9 cellular contexts compared by ENCODE assay signal in genomic region chr2:202965810-202966454, GRCh38. TPM values are rescaled to one million over a fixed set of nuclear protein-coding genes. Genes with fewer than 3 reads are reported as not detected.
DNase-seq lines count a peak whose midpoint lies in the region; ATAC-seq, FAIRE-seq and TF ChIP-seq lines count a peak whose summit lies in the region.
"Had no signal": no experiment of that assay in that cellular context is flagged by ENCODE, and none has a peak within 500 bp of the region (broad histone marks: within the 10 kb centered on the region; RNA-seq: fewer than 3 reads in every experiment).

No MANE protein-coding gene starts in this region.

- no peak overlapping the region for H3K56ac ChIP-seq in H1 (replicated peaks; ENCODE audit: insufficient read length, low read depth, low read length)

- peak; percentile 43 for DNase-seq in GM13977 (ENCODE audit: low spot score)
- peak; percentile 50 for DNase-seq in GM23248
- peak; percentile 80 for DNase-seq in NCI-H2227 (lab: John Stamatoyannopoulos, UW; ENCODE audit: unreplicated experiment)
- DNase-seq in H1 (ENCODE audit: low read depth in 1 of 2, low spot score in 2 of 2): no peak
- peak; percentile 35 for DNase-seq in stimulated activated CD4-positive, alpha-beta T cell treated with anti-CD3 and anti-CD28 coated beads, Interleukin-1b, Interleukin-23, amount 100 ng/mL, for 48 hours
- DNase-seq in ecto neural progenitor cell (ENCODE audit: low spot score): no peak
- DNase-seq in T-cell: no peak
- DNase-seq in NCI-H2029 (lab: John Stamatoyannopoulos, UW): no peak

- no peaks in the 10 kb centered on the region for H3K27me3 Mint-ChIP-seq in T-cell

- no peak overlapping the region for H2BK120ac ChIP-seq in H1 (replicated peaks; ENCODE audit: low read depth, low read length)

- no peaks in the 10 kb centered on the region for H3K36me3 ChIP-seq in GM23248 (ENCODE audit: low read depth)
- H3K36me3 ChIP-seq in H1 (ENCODE audit: control insufficient read depth in 2 of 4, insufficient read depth in 4 of 4, low read length in 3 of 4): no peaks in the 10 kb centered on the region

- peaks cover 22% of the 10 kb centered on the region for H3K36me3 Mint-ChIP-seq in T-cell

- TF ChIP-seq RAD21 in H1 (IDR thresholded peaks at IDR 0.05 in 1 of 2, conservative IDR thresholded peaks at IDR 0.05 in 1 of 2; ENCODE audit: low read depth in 2 of 2, low read length in 2 of 2): no peak

- FAIRE-seq in H1 (lab: Jason Lieb, UNC): peak; percentile 57

- no peak overlapping the region for H2BK20ac ChIP-seq in H1 (ENCODE audit: low read length)

- H3K27ac ChIP-seq in GM23248 (0 out of 2 replicates have a peak overlapping the region, but pooled peaks have one; percentile 16), H1 (ENCODE audit: low read depth, low read length) (no peak overlapping the region)

- H3K4me1 Mint-ChIP-seq in T-cell: no peaks in the 10 kb centered on the region

- no peaks in the 10 kb centered on the region for H3F3A ChIP-seq in GM23248 (ENCODE audit: insufficient read depth)

- H3K23me2 ChIP-seq in H1 (ENCODE audit: low read depth, low read length): no peaks in the 10 kb centered on the region

- H3K27me3 ChIP-seq in GM23248 (replicated peaks; ENCODE audit: insufficient read depth) (no peaks in the 10 kb centered on the region), H1 (replicated peaks in 1 of 4; ENCODE audit: control insufficient read depth in 3 of 4, extremely low read depth in 1 of 4, insufficient read depth in 3 of 4, low read length in 3 of 4) (no peaks in the 10 kb centered on the region)

- H4K20me1 ChIP-seq in GM23248 (ENCODE audit: insufficient read depth): no peaks in the 10 kb centered on the region
- H4K20me1 ChIP-seq in H1 (replicated peaks in 1 of 2; ENCODE audit: control insufficient read depth in 1 of 2, insufficient read depth in 2 of 2, low read length in 2 of 2): no peaks in the 10 kb centered on the region

- H3K4me3 Mint-ChIP-seq in T-cell: no peak overlapping the region

- no peaks in the 10 kb centered on the region for H3K4me1 ChIP-seq in GM23248 (ENCODE audit: insufficient read depth)
- peaks cover 0 to 3% (median under 1%) of the 10 kb centered on the region in 4 experiments; a peak in 2 of 7 replicates for H3K4me1 ChIP-seq in H1 (replicated peaks in 1 of 4; ENCODE audit: control insufficient read depth in 3 of 4, insufficient read depth in 4 of 4, low read length in 3 of 4)

- WGBS in GM23248 (ENCODE audit: low coverage in 1 of 2, low lambda C conversion rate in 2 of 2, missing lambda C conversion rate in 2 of 2), 2 experiments: 63 to 65% methylated on average over 5 of the region's 5 CpGs
- 71% methylated on average over 5 of the region's 5 CpGs; no CpG with 5 or more reads in 1 of the 2 experiments for WGBS in H1 (ENCODE audit: extremely low coverage in 1 of 2, insufficient coverage in 1 of 2, insufficient read length in 1 of 2, insufficient replicate concordance in 2 of 2, low coverage in 1 of 2, low lambda C conversion rate in 2 of 2, missing lambda C conversion rate in 1 of 2), 2 experiments

- H4K5ac ChIP-seq in H1 (ENCODE audit: insufficient read length, low read depth, low read length): no peak overlapping the region

- no peak overlapping the region for H2BK12ac ChIP-seq in H1 (ENCODE audit: low read depth, low read length)

- H3K9ac ChIP-seq in GM23248 (no peak overlapping the region), H1 (replicated peaks in 1 of 4; ENCODE audit: extremely low read depth in 1 of 4, low read depth in 3 of 4, low read length in 3 of 4) (no peak overlapping the region)

- no peaks in the 10 kb centered on the region for H3K79me2 ChIP-seq in GM23248 (ENCODE audit: insufficient read depth)
- H3K79me2 ChIP-seq in H1 (ENCODE audit: control insufficient read depth in 1 of 2, insufficient read depth in 2 of 2, low read length in 2 of 2): no peaks in the 10 kb centered on the region

- H3K18ac ChIP-seq in H1 (ENCODE audit: extremely low read depth, low read length): no peak overlapping the region

- H3K4me2 ChIP-seq in GM23248 (ENCODE audit: unreplicated experiment) (no peak overlapping the region), H1 (ENCODE audit: insufficient read depth in 1 of 2, low read depth in 2 of 2, low read length in 2 of 2) (no peak overlapping the region)

- POLR2A ChIA-PET in H1 (lab: Charles Lee; ENCODE audit: partially characterized antibody): no interaction called here
- POLR2A ChIA-PET in T-cell (lab: Charles Lee): interaction anchor here in 1 of 2 donors (0.5 kb wide), 1 partner anchor 153 kb away, joined by 3 read pairs; no protein-coding TSS in a partner anchor

- H3K27ac Mint-ChIP-seq in T-cell: no peak overlapping the region

- in situ Hi-C loops in GM13977 (cut with MboI; ENCODE audit: low pct_unique_long_range_greater_than_20kb, low sequenced_read_pairs, unreplicated experiment) (no loop called here), GM23248 (cut with MboI) (no loop called here)

- H3K9me3 ChIP-seq in GM23248 (ENCODE audit: low read depth) (no peaks in the 10 kb centered on the region), H1 (ENCODE audit: insufficient read depth in 2 of 2, low read depth in 1 of 2, low read length in 1 of 2) (no peaks in the 10 kb centered on the region)

- H3K4me3 ChIP-seq in GM23248: no peak overlapping the region
- no peak overlapping the region for H3K4me3 ChIP-seq in H1 (ENCODE audit: extremely low read depth in 1 of 4, insufficient read depth in 2 of 4, low read depth in 3 of 4, low read length in 4 of 4)
- H3K4me3 ChIP-seq: SK-N-MC had no signal

- H3K23ac ChIP-seq in H1 (ENCODE audit: insufficient read length): no peak overlapping the region

- H4K8ac ChIP-seq in H1 (ENCODE audit: extremely low read depth, insufficient read depth, low read length): no peak overlapping the region

- no peak for TF ChIP-seq EP300 in H1 (IDR thresholded peaks at IDR 0.05; ENCODE audit: borderline replicate concordance in 1 of 2, low read depth in 2 of 2, low read length in 2 of 2)

- ATAC-seq in T-cell (replicated peaks in 1 of 4): no peak

- H3K4ac ChIP-seq in H1 (replicated peaks; ENCODE audit: insufficient read length, low read depth, low read length): no peak overlapping the region

- no peak overlapping the region for H3K14ac ChIP-seq in H1 (ENCODE audit: insufficient read length)

- no peaks in the 10 kb centered on the region for H3K9me3 Mint-ChIP-seq in T-cell

- no peak overlapping the region for H2BK5ac ChIP-seq in H1 (ENCODE audit: low read depth, low read length)

- H2BK15ac ChIP-seq in H1 (ENCODE audit: low read length): no peak overlapping the region

- TF ChIP-seq POLR2A in H1 (IDR thresholded peaks at IDR 0.05; ENCODE audit: control extremely low read depth in 1 of 2, low read depth in 2 of 2, low read length in 2 of 2): no peak

- no peak overlapping the region for H2AK5ac ChIP-seq in H1 (ENCODE audit: low read depth, low read length)

- H2AFZ ChIP-seq in GM23248 (peak overlapping the region; percentile 41; the same call in 1 of the 2 replicates), H1 (ENCODE audit: low read length) (no peak overlapping the region)

- no peaks in the 10 kb centered on the region for H3K9me2 ChIP-seq in GM23248 (ENCODE audit: insufficient read depth)

- CTCF ChIA-PET in H1 (lab: Charles Lee; ENCODE audit: partially characterized antibody): no interaction called here
- CTCF ChIA-PET in T-cell (lab: Charles Lee): interaction anchor here in 1 of 2 donors (0.7 kb wide), 1 partner anchor 19 kb away, joined by 4 read pairs; no protein-coding TSS in a partner anchor

- no peaks in the 10 kb centered on the region for H3K79me1 ChIP-seq in H1 (ENCODE audit: low read depth, low read length)

- TF ChIP-seq CTCF in GM13977 (IDR thresholded peaks at IDR 0.05; ENCODE audit: extremely low read depth, insufficient read depth, missing control alignments) (no peak), H1 (IDR thresholded peaks at IDR 0.05; ENCODE audit: control extremely low read depth in 1 of 3, insufficient read depth in 1 of 3, low read depth in 1 of 3, low read length in 3 of 3) (no peak)

- no peak overlapping the region for H4K91ac ChIP-seq in H1 (replicated peaks; ENCODE audit: insufficient read length, low read length)

RNA-seq across cellular contexts. Expression of gene NBEAL1, which starts 48.7 kb away (rescaled TPM):
- total RNA-seq in GM23248 (2014; rRNA removed; shearing (Covaris generic)): 36.0 and 45.1 TPM in 2 replicates
- polyA plus RNA-seq in GM23248 (2016; fragmentation: Nextera tagmentation; extraction: Ambion mirVana) (16.8 and 23.6 TPM in 2 replicates), H1 (2011; rRNA removed) (1.4 and 2.3 TPM in 2 replicates)
- total RNA-seq in H1 (2021; fragmentation: NEBNext Ultra II Directional; extraction: Animal tissue kit (Norgen Biotek cat#: 25700)): 8.2 and 10.7 TPM in 2 replicates
- 2.6 TPM for polyA plus RNA-seq in H1 (2011; cell fraction: cytosol; rRNA removed)
- polyA plus RNA-seq in H1 (2011; cell fraction: nucleus; rRNA removed): 1.9 TPM
- polyA plus RNA-seq in H1 (2012, experiment 1 of 2): 3.2 to 9.6 TPM (median 4.1 TPM) in 4 replicates
- 3.3 TPM for polyA plus RNA-seq in H1 (2012, experiment 2 of 2)
- polyA plus RNA-seq in H1 (2013, experiment 1 of 2): 10.9 TPM
- 10.9 TPM for polyA plus RNA-seq in H1 (2013, experiment 2 of 2)
- polyA minus RNA-seq in H1 (2011; rRNA and poly(A)+ RNA removed): 13.8 and 23.4 TPM in 2 replicates
- polyA minus RNA-seq in H1 (2011; cell fraction: cytosol; rRNA and poly(A)+ RNA removed): 4.5 TPM
- 21.3 TPM for polyA minus RNA-seq in H1 (2011; cell fraction: nucleus; rRNA and poly(A)+ RNA removed)
- 10 to 100 TPM; 11.0 to 17.9 (median 14.3) TPM for total RNA-seq in T-cell

RNA-seq across cellular contexts. Expression of gene CARF, which starts 53.9 kb away (rescaled TPM):
- 8.1 and 9.5 TPM in 2 replicates for total RNA-seq in GM23248 (2014; rRNA removed; shearing (Covaris generic))
- polyA plus RNA-seq in GM23248 (2016; fragmentation: Nextera tagmentation; extraction: Ambion mirVana) (4.3 and 4.8 TPM in 2 replicates), H1 (2011; rRNA removed) (1.6 and 2.0 TPM in 2 replicates)
- 1.9 and 2.6 TPM in 2 replicates for total RNA-seq in H1 (2021; fragmentation: NEBNext Ultra II Directional; extraction: Animal tissue kit (Norgen Biotek cat#: 25700))
- polyA plus RNA-seq in H1 (2011; cell fraction: cytosol; rRNA removed): 2.9 TPM
- polyA plus RNA-seq in H1 (2011; cell fraction: nucleus; rRNA removed): 3.8 TPM
- polyA plus RNA-seq in H1 (2012, experiment 1 of 2): 2.1 to 3.5 TPM (median 2.8 TPM) in 4 replicates
- polyA plus RNA-seq in H1 (2012, experiment 2 of 2): 0.12 TPM
- polyA plus RNA-seq in H1 (2013, experiment 1 of 2): 3.1 TPM
- polyA plus RNA-seq in H1 (2013, experiment 2 of 2): 2.4 TPM
- 6.6 and 12.1 TPM in 2 replicates for polyA minus RNA-seq in H1 (2011; rRNA and poly(A)+ RNA removed)
- polyA minus RNA-seq in H1 (2011; cell fraction: cytosol; rRNA and poly(A)+ RNA removed): 3.9 TPM
- polyA minus RNA-seq in H1 (2011; cell fraction: nucleus; rRNA and poly(A)+ RNA removed): 15.4 TPM
- 10 to 100 TPM; 13.3 to 20.9 (median 17.0) TPM for total RNA-seq in T-cell

RNA-seq across cellular contexts. Expression of gene WDR12, which starts 54.5 kb away (rescaled TPM):
- total RNA-seq in GM23248 (2014; rRNA removed; shearing (Covaris generic)): 16.2 and 45.8 TPM in 2 replicates
- polyA plus RNA-seq in GM23248 (2016; fragmentation: Nextera tagmentation; extraction: Ambion mirVana) (60.3 and 66.1 TPM in 2 replicates), H1 (2011; rRNA removed) (9.7 and 25.0 TPM in 2 replicates)
- 150 and 183 TPM in 2 replicates for total RNA-seq in H1 (2021; fragmentation: NEBNext Ultra II Directional; extraction: Animal tissue kit (Norgen Biotek cat#: 25700))
- polyA plus RNA-seq in H1 (2011; cell fraction: cytosol; rRNA removed): 46.2 TPM
- 16.7 TPM for polyA plus RNA-seq in H1 (2011; cell fraction: nucleus; rRNA removed)
- polyA plus RNA-seq in H1 (2012, experiment 1 of 2): 80.4 to 122 TPM (median 91.6 TPM) in 4 replicates
- polyA plus RNA-seq in H1 (2012, experiment 2 of 2): 8.0 TPM
- 69.7 TPM for polyA plus RNA-seq in H1 (2013, experiment 1 of 2)
- 67.6 TPM for polyA plus RNA-seq in H1 (2013, experiment 2 of 2)
- polyA minus RNA-seq in H1 (2011; rRNA and poly(A)+ RNA removed): 29.1 and 43.1 TPM in 2 replicates
- polyA minus RNA-seq in H1 (2011; cell fraction: cytosol; rRNA and poly(A)+ RNA removed): 43.7 TPM
- polyA minus RNA-seq in H1 (2011; cell fraction: nucleus; rRNA and poly(A)+ RNA removed): 24.5 TPM
- total RNA-seq in T-cell: 10 to 100 TPM; 10.3 to 34.5 (median 27.5) TPM

Comparison
In these comparisons a context has a peak if more than half of its experiments do, and no peak if none do; other contexts are left out.
1. DNase-seq: peak in GM13977 (single experiment), GM23248 (single experiment), NCI-H2227 (single experiment) and stimulated activated CD4-positive, alpha-beta T cell treated with anti-CD3 and anti-CD28 coated beads, Interleukin-1b, Interleukin-23, amount 100 ng/mL, for 48 hours (single experiment); none in H1 (0 of 2), ecto neural progenitor cell (single experiment), T-cell (0 of 34) and NCI-H2029 (single experiment).